In the genomic region with DNA sequence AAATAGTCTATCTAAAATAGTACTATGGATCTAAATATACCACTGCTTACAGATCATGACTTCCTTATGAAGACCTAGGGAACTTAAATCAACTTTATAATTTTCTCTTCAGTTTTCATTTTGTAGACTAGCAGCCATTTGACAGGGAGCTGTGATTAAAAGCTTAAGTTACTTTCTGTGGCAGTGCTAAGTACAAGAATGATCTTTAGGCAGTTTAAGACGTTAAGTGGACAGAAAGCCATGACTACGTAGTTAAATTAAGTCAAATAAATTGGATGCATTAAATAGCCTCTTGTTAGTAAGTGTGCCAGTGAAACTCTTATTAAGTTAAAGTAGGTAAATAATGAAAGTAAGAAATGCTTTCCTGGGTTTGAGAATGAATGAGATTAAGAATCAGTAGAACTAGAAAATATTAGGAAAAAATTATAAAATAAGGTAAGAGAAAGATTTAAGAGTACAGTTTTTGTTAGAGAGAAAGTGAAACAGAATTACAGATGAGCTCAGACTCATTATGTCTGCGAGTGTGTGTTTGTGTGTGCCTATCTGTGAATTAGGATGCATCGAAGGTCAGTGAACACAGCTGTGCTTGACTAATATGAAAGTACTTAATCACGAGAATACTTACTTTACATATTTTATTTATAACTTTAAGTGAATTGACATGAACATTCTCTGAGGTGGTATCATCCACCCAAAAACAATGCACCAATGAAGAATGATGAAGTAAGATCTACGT, we compare ENCODE assay signal across 26 cellular contexts.
DNase-seq lines count a peak whose midpoint lies in the region; TF ChIP-seq lines count a peak whose summit lies in the region.
"Had no signal": no experiment of that assay in that cellular context is flagged by ENCODE, and none has a peak within 500 bp of the region (broad histone marks: within the 10 kb centered on the region; RNA-seq: fewer than 3 reads in every experiment).

No MANE protein-coding gene starts in this region.

- no peak for DNase-seq in GM23248
- peak; percentile 8 for DNase-seq in LHCN-M2 (ENCODE audit: low read depth)
- DNase-seq in RPMI8226, result peak; percentile 7
- peak; percentile 26 for DNase-seq in retinal pigment epithelial cell (ENCODE audit: low read depth)
- DNase-seq in CD14-positive monocyte (ENCODE audit: low spot score), result no peak
- DNase-seq in activated CD4-positive, alpha-beta T cell treated with anti-CD3 and anti-CD28 coated beads, Interleukin-2, amount 10 ng/mL, durations not matched to agents 7 days and 5 days, result no peak
- DNase-seq in SKM-1 (lab: John Stamatoyannopoulos, UW; ENCODE audit: unreplicated experiment), result no peak
- DNase-seq in putamen (ENCODE audit: low spot score), result no peak
- DNase-seq: activated naive CD4-positive, alpha-beta T cell; activated T-cell treated with anti-CD3 and anti-CD28 coated beads, Interleukin-2, amount 50 U/mL, for 4 hours; amygdala; CD4-positive, alpha-beta memory T cell; DMS153; heart left ventricle; Karpas-422; mesenchymal stem cell; NCI-H1105; nucleus accumbens; Right ventricle myocardium superior; stimulated activated CD4-positive, alpha-beta T cell treated with anti-CD3 and anti-CD28 coated beads, Interleukin-12 subunit alpha, Interleukin-12 subunit beta, amount 100 ng/mL, for 4 hours; stimulated activated CD4-positive, alpha-beta T cell treated with anti-CD3 and anti-CD28 coated beads, Interleukin-4, amount 100 ng/mL, for 4 hours; stimulated activated naive CD8-positive, alpha-beta T cell treated with anti-CD3 and anti-CD28 coated beads, Interleukin-15, amount 100 ng/mL, for 72 hours; T-cell; trophoblast cell had no signal

- H3K36me3 ChIP-seq in GM23248 (ENCODE audit: low read depth), result no peaks in the 10 kb centered on the region
- H3K36me3 ChIP-seq: heart left ventricle had no signal

- no peaks in the 10 kb centered on the region for H3K79me2 ChIP-seq in GM23248 (ENCODE audit: insufficient read depth)

- no peaks in the 10 kb centered on the region for H3K9me3 Mint-ChIP-seq in CD14-positive monocyte
- H3K9me3 Mint-ChIP-seq in activated CD4-positive, alpha-beta T cell treated with anti-CD3 and anti-CD28 coated beads, Interleukin-2, amount 10 ng/mL, durations not matched to agents 7 days and 5 days, result no peaks in the 10 kb centered on the region
- H3K9me3 Mint-ChIP-seq: activated T-cell treated with anti-CD3 and anti-CD28 coated beads, Interleukin-2, amount 50 U/mL, for 4 hours; dendritic cell treated with granulocyte-macrophage colony-stimulating factor and Interleukin-4, amounts not matched to agents 40 ng/mL and 50 ng/mL, for 4 days; GM23338; stimulated activated naive CD8-positive, alpha-beta T cell treated with anti-CD3 and anti-CD28 coated beads, Interleukin-15, amount 100 ng/mL, for 72 hours; T-cell had no signal

- in situ Hi-C loops in GM23248 (cut with MboI), result no loop called here

- H3K4me2 ChIP-seq in GM23248 (ENCODE audit: unreplicated experiment), result no peak overlapping the region
- H3K4me2 ChIP-seq: GM23338 had no signal

- no peaks in the 10 kb centered on the region for H3K27me3 Mint-ChIP-seq in CD14-positive monocyte (ENCODE audit: low read depth in 3 of 3)
- no peaks in the 10 kb centered on the region for H3K27me3 Mint-ChIP-seq in activated CD4-positive, alpha-beta T cell treated with anti-CD3 and anti-CD28 coated beads, Interleukin-2, amount 10 ng/mL, durations not matched to agents 7 days and 5 days
- H3K27me3 Mint-ChIP-seq: CD4-positive, alpha-beta memory T cell; dendritic cell treated with granulocyte-macrophage colony-stimulating factor and Interleukin-4, amounts not matched to agents 40 ng/mL and 50 ng/mL, for 4 days; stimulated activated naive CD8-positive, alpha-beta T cell treated with anti-CD3 and anti-CD28 coated beads, Interleukin-15, amount 100 ng/mL, for 72 hours; T-cell had no signal

- H3K9ac ChIP-seq in GM23248, result no peak overlapping the region

- no peaks in the 10 kb centered on the region for H3K4me1 Mint-ChIP-seq in CD14-positive monocyte
- H3K4me1 Mint-ChIP-seq in activated CD4-positive, alpha-beta T cell treated with anti-CD3 and anti-CD28 coated beads, Interleukin-2, amount 10 ng/mL, durations not matched to agents 7 days and 5 days, result no peaks in the 10 kb centered on the region
- H3K4me1 Mint-ChIP-seq: CD4-positive, alpha-beta memory T cell; stimulated activated naive CD8-positive, alpha-beta T cell treated with anti-CD3 and anti-CD28 coated beads, Interleukin-15, amount 100 ng/mL, for 72 hours; T-cell had no signal

- no peaks in the 10 kb centered on the region for H4K20me1 ChIP-seq in GM23248 (ENCODE audit: insufficient read depth)

- H3K4me3 ChIP-seq in GM23248, result no peak overlapping the region
- no peak overlapping the region for H3K4me3 ChIP-seq in retinal pigment epithelial cell (ENCODE audit: low read length)
- H3K4me3 ChIP-seq: GM23338, heart left ventricle had no signal

- intact Hi-C loops in CD14-positive monocyte (cut with micrococcal nuclease), result no loop called here

- no peaks in the 10 kb centered on the region for H3K9me2 ChIP-seq in GM23248 (ENCODE audit: insufficient read depth)

- no peaks in the 10 kb centered on the region for H3K27me3 ChIP-seq in GM23248 (replicated peaks; ENCODE audit: insufficient read depth)
- H3K27me3 ChIP-seq: heart left ventricle had no signal

- H3K4me3 Mint-ChIP-seq in CD14-positive monocyte, result no peak overlapping the region
- H3K4me3 Mint-ChIP-seq in activated CD4-positive, alpha-beta T cell treated with anti-CD3 and anti-CD28 coated beads, Interleukin-2, amount 10 ng/mL, durations not matched to agents 7 days and 5 days, result no peak overlapping the region
- H3K4me3 Mint-ChIP-seq: activated T-cell treated with anti-CD3 and anti-CD28 coated beads, Interleukin-2, amount 50 U/mL, for 4 hours; CD4-positive, alpha-beta memory T cell; dendritic cell treated with granulocyte-macrophage colony-stimulating factor and Interleukin-4, amounts not matched to agents 40 ng/mL and 50 ng/mL, for 4 days; GM23338; stimulated activated naive CD8-positive, alpha-beta T cell treated with anti-CD3 and anti-CD28 coated beads, Interleukin-15, amount 100 ng/mL, for 72 hours; T-cell had no signal

- no peak overlapping the region for H3K27ac ChIP-seq in GM23248
- H3K27ac ChIP-seq: heart left ventricle had no signal

- H3F3A ChIP-seq in GM23248 (ENCODE audit: insufficient read depth), result no peaks in the 10 kb centered on the region

- 69 to 77% methylated on average over 6 of the region's 6 CpGs for WGBS in GM23248 (ENCODE audit: low coverage in 1 of 2, low lambda C conversion rate in 2 of 2, missing lambda C conversion rate in 2 of 2), 2 experiments

- TF ChIP-seq CTCF in retinal pigment epithelial cell (conservative IDR thresholded peaks at IDR 0.05; ENCODE audit: low read depth, low read length), result no peak
- TF ChIP-seq CTCF in CD14-positive monocyte (IDR thresholded peaks at IDR 0.05), result no peak

- H2AFZ ChIP-seq in GM23248, result peak overlapping the region; percentile 39; the same call in 1 of the 2 replicates
- H2AFZ ChIP-seq: GM23338 had no signal

- H3K27ac Mint-ChIP-seq in CD14-positive monocyte, result no peak overlapping the region
- H3K27ac Mint-ChIP-seq in activated CD4-positive, alpha-beta T cell treated with anti-CD3 and anti-CD28 coated beads, Interleukin-2, amount 10 ng/mL, durations not matched to agents 7 days and 5 days, result no peak overlapping the region
- H3K27ac Mint-ChIP-seq: dendritic cell treated with granulocyte-macrophage colony-stimulating factor and Interleukin-4, amounts not matched to agents 40 ng/mL and 50 ng/mL, for 4 days; GM23338; stimulated activated naive CD8-positive, alpha-beta T cell treated with anti-CD3 and anti-CD28 coated beads, Interleukin-15, amount 100 ng/mL, for 72 hours; T-cell had no signal

- POLR2A ChIA-PET in activated CD4-positive, alpha-beta T cell treated with anti-CD3 and anti-CD28 coated beads, Interleukin-2, amount 10 ng/mL, durations not matched to agents 7 days and 5 days (lab: Charles Lee), result no interaction called here

- CTCF ChIA-PET in activated CD4-positive, alpha-beta T cell treated with anti-CD3 and anti-CD28 coated beads, Interleukin-2, amount 10 ng/mL, durations not matched to agents 7 days and 5 days (lab: Charles Lee), result no interaction called here

- H3K4me1 ChIP-seq in GM23248 (ENCODE audit: insufficient read depth), result no peaks in the 10 kb centered on the region
- H3K4me1 ChIP-seq: heart left ventricle had no signal

- no peaks in the 10 kb centered on the region for H3K9me3 ChIP-seq in GM23248 (ENCODE audit: low read depth)
- H3K9me3 ChIP-seq: heart left ventricle had no signal

- no peaks in the 10 kb centered on the region for H3K36me3 Mint-ChIP-seq in CD14-positive monocyte
- H3K36me3 Mint-ChIP-seq in activated CD4-positive, alpha-beta T cell treated with anti-CD3 and anti-CD28 coated beads, Interleukin-2, amount 10 ng/mL, durations not matched to agents 7 days and 5 days (ENCODE audit: low read depth), result no peaks in the 10 kb centered on the region
- H3K36me3 Mint-ChIP-seq: CD4-positive, alpha-beta memory T cell; T-cell had no signal

Comparison
In these comparisons a context has a peak if more than half of its experiments do, and no peak if none do; other contexts are left out.
1. DNase-seq: peak in LHCN-M2 (single experiment), RPMI8226 (single experiment) and retinal pigment epithelial cell (single experiment); none in GM23248 (single experiment), CD14-positive monocyte (single experiment), activated CD4-positive, alpha-beta T cell treated with anti-CD3 and anti-CD28 coated beads, Interleukin-2, amount 10 ng/mL, durations not matched to agents 7 days and 5 days (single experiment), SKM-1 (single experiment) and putamen (single experiment).